Comparison of ENCODE assay signal across 1 cellular context in the genomic region with DNA sequence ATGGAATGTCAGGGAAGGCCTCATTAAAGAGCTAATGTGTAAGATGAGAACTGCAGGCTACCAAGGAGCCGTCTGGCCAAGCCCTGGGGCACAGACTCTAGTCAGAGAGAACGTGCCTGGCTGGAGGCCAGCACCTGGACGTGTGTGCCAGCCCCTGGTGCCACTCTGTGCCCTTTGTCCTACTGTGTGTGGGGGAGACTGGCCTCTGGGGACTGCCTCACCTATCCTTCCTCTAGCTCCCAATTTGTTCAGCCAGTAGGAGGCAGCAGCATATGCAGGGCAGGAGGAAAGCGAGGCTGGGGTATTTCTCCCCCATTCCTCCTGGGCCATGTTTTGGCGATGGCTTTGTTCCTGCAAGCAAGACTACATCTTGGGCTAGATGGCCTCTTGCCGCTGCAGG.
TF ChIP-seq lines count a peak whose summit lies in the region.

No MANE protein-coding gene starts in this region.

TF ChIP-seq in A549, 52 proteins besides CTCF, POLR2A, EP300 and RAD21:
- TF ChIP-seq FOXS1 (CRISPR knock-in tag; IDR thresholded peaks at IDR 0.05) (no peak), SMC3 (IDR thresholded peaks at IDR 0.05) (peak; percentile 23; the same call in 1 of the 3 replicates), HOXA7 (CRISPR knock-in tag; IDR thresholded peaks at IDR 0.05) (no peak), MAFK (IDR thresholded peaks at IDR 0.05; ENCODE audit: partially characterized antibody) (no peak)
- TF ChIP-seq, protein P1, sequence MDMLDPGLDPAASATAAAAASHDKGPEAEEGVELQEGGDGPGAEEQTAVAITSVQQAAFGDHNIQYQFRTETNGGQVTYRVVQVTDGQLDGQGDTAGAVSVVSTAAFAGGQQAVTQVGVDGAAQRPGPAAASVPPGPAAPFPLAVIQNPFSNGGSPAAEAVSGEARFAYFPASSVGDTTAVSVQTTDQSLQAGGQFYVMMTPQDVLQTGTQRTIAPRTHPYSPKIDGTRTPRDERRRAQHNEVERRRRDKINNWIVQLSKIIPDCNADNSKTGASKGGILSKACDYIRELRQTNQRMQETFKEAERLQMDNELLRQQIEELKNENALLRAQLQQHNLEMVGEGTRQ (IDR thresholded peaks at IDR 0.05) = no peak
